Comparison of ENCODE assay signal across 8 cellular contexts in genomic region chr11:13278620-13279486, GRCh38. TPM values are rescaled to one million over a fixed set of nuclear protein-coding genes. Genes with fewer than 3 reads are reported as not detected.
A peak's percentile ranks its signal among the peaks of the same experiment; 100 is the strongest.
DNase-seq lines count a peak whose midpoint lies in the region; ATAC-seq and TF ChIP-seq lines count a peak whose summit lies in the region.

No MANE protein-coding gene starts in this region.

- H3K4me1 Mint-ChIP-seq in Calu3 (ENCODE audit: low read depth, unreplicated experiment): peaks cover 26% of the 10 kb centered on the region

- H3K36me3 Mint-ChIP-seq in Calu3 (ENCODE audit: insufficient read depth, unreplicated experiment): peaks cover 29% of the 10 kb centered on the region

- in situ Hi-C loops in astrocyte of the spinal cord (cut with HindIII; ENCODE audit: low sequenced_read_pairs): no loop called here

- intact Hi-C loops in Calu3 (cut with micrococcal nuclease; ENCODE audit: unreplicated experiment) (no loop called here), testis (cut with DNase I; ENCODE audit: low total_unique reads) (no loop called here)

- H3K9me3 Mint-ChIP-seq in Calu3 (ENCODE audit: low read depth, unreplicated experiment): no peaks in the 10 kb centered on the region

- no peak overlapping the region for H3K27ac Mint-ChIP-seq in Calu3 (ENCODE audit: unreplicated experiment)

- peak overlapping the region; percentile 86 to 96 for H3K27ac ChIP-seq in testis

- DNase-seq in Calu3 (no peak), astrocyte of the spinal cord (ENCODE audit: low read depth, low spot score) (no peak), left kidney (ENCODE audit: low read depth, low spot score) (peak; percentile 44), testis (no peak), left lobe of liver (ENCODE audit: low spot score) (no peak)

- H3K36me3 ChIP-seq in testis (ENCODE audit: low read depth, missing control alignments): no peaks in the 10 kb centered on the region

- no peak for TF ChIP-seq POLR2A in testis (IDR thresholded peaks at IDR 0.05)

- H3K27me3 ChIP-seq in testis: no peaks in the 10 kb centered on the region

- WGBS in testis, 2 donors: 10 to 16% methylated on average over 42 to 61 of the region's 61 CpGs

- BruUV-seq in Calu3 (replicated peaks; lab: Mats Ljungman, UMichigan): no TSS peak

- peak overlapping the region; percentile 96 for H3K4me3 Mint-ChIP-seq in Calu3 (ENCODE audit: low read depth, unreplicated experiment)

- peaks cover 68% of the 10 kb centered on the region for H3K27me3 Mint-ChIP-seq in Calu3 (ENCODE audit: unreplicated experiment)

- H3K4me1 ChIP-seq in testis: peaks cover 4% of the 10 kb centered on the region

- H3K9me3 ChIP-seq in testis: no peaks in the 10 kb centered on the region

- TF ChIP-seq CTCF in Calu3 (IDR thresholded peaks at IDR 0.05; ENCODE audit: unreplicated experiment): no peak
- TF ChIP-seq CTCF in astrocyte of the spinal cord (IDR thresholded peaks at IDR 0.05; ENCODE audit: low read depth, low read length): no peak
- TF ChIP-seq CTCF in testis (IDR thresholded peaks at IDR 0.05): no peak

- CTCF ChIA-PET in Calu3 (lab: Charles Lee): interaction anchor here (0.5 kb wide), 1 partner anchor 54 kb away, joined by 3 read pairs; no protein-coding TSS in a partner anchor

- peak overlapping the region; percentile 84 for H3K4me3 ChIP-seq in astrocyte of the spinal cord (ENCODE audit: low read depth, low read length)
- peak overlapping the region; percentile 96 to 97 for H3K4me3 ChIP-seq in testis

- ATAC-seq in HG02938 (IDR thresholded peaks at IDR 0.05; ENCODE audit: unreplicated experiment): peak; percentile 7
- no peak for ATAC-seq in left lobe of liver
- ATAC-seq in HG03196 (IDR thresholded peaks at IDR 0.05; ENCODE audit: unreplicated experiment): no peak
- no peak for ATAC-seq in GM21381 (IDR thresholded peaks at IDR 0.05; ENCODE audit: unreplicated experiment)

RNA-seq across cellular contexts. Expression of gene BMAL1, which starts 1.3 kb away (rescaled TPM):
- total RNA-seq in Calu3 (2022) (10.3 and 11.1 TPM in 2 replicates), testis (10 to 100 TPM; 35.7 to 40.3 TPM), left lobe of liver (37.0 TPM)
- 21.5 TPM for polyA plus RNA-seq in testis (ENCODE audit: insufficient read depth, low read depth, low replicate concordance)
